ENCODE assay signal across 1 cellular context in genomic region chr12:64403708-64404469, GRCh38.
TF ChIP-seq lines count a peak whose summit lies in the region.

XPOT (plus strand) TSS chr12:64404392; CDS start chr12:64410036, 5,644 bp downstream.

TF ChIP-seq in K562, 482 proteins besides CTCF, POLR2A, EP300 and RAD21 (continued from another document and continues in another):
- no peak for TF ChIP-seq GTF2F1 (IDR thresholded peaks at IDR 0.05; ENCODE audit: low read depth, low read length)
- TF ChIP-seq ZBTB26 (CRISPR knock-in tag; IDR thresholded peaks at IDR 0.05), result no peak
- no peak for TF ChIP-seq AFF4 (CRISPR knock-in tag; IDR thresholded peaks at IDR 0.05)
- TF ChIP-seq MED1 (CRISPR knock-in tag; IDR thresholded peaks at IDR 0.05; ENCODE audit: borderline replicate concordance), result no peak
- no peak for TF ChIP-seq CHD2 (IDR thresholded peaks at IDR 0.05; ENCODE audit: low read depth, low read length)
- TF ChIP-seq RFX5 (IDR thresholded peaks at IDR 0.05; ENCODE audit: low read depth, low read length), result no peak
- no peak for TF ChIP-seq ZBTB1 (CRISPR knock-in tag; IDR thresholded peaks at IDR 0.05; ENCODE audit: borderline replicate concordance, low read depth)
- TF ChIP-seq HDAC6 (IDR thresholded peaks at IDR 0.05; ENCODE audit: low read depth, low read length), result no peak
- no peak for TF ChIP-seq ZNF57 (CRISPR knock-in tag; IDR thresholded peaks at IDR 0.05)
- TF ChIP-seq SNIP1 (IDR thresholded peaks at IDR 0.05; ENCODE audit: low read depth), result no peak
- TF ChIP-seq HCFC1 (IDR thresholded peaks at IDR 0.05; ENCODE audit: low read depth, low read length), result peak; percentile 96
- TF ChIP-seq KDM5B (IDR thresholded peaks at IDR 0.05; ENCODE audit: insufficient replicate concordance, low read depth, low read length), result peak; percentile 81
- TF ChIP-seq KDM4B (IDR thresholded peaks at IDR 0.05; ENCODE audit: borderline replicate concordance in 2 of 2, low read depth in 1 of 2), result no peak
- TF ChIP-seq PYGO2 (tag; IDR thresholded peaks at IDR 0.05), result no peak
- TF ChIP-seq ZBTB43 (CRISPR knock-in tag; IDR thresholded peaks at IDR 0.05), result no peak
- TF ChIP-seq ZFPM2 (CRISPR knock-in tag; IDR thresholded peaks at IDR 0.05), result no peak
- TF ChIP-seq KLF13 (tag; IDR thresholded peaks at IDR 0.05; ENCODE audit: borderline replicate concordance, low read depth), result no peak
- no peak for TF ChIP-seq ZNF79 (CRISPR knock-in tag; IDR thresholded peaks at IDR 0.05; ENCODE audit: low read depth)
- no peak for TF ChIP-seq ZEB2 (IDR thresholded peaks at IDR 0.05)
- no peak for TF ChIP-seq ZNF507 (tag; conservative IDR thresholded peaks at IDR 0.05)
- no peak for TF ChIP-seq ZNF75A (CRISPR knock-in tag; IDR thresholded peaks at IDR 0.05)
- TF ChIP-seq NFIC (IDR thresholded peaks at IDR 0.05), result no peak
- TF ChIP-seq HIVEP1 (CRISPR knock-in tag; IDR thresholded peaks at IDR 0.05), result no peak
- TF ChIP-seq ZBTB40 (IDR thresholded peaks at IDR 0.05), result peak; percentile 89
- TF ChIP-seq ZBTB40 (CRISPR knock-in tag; IDR thresholded peaks at IDR 0.05), result no peak
- TF ChIP-seq ZSCAN29 (IDR thresholded peaks at IDR 0.05), result no peak
- TF ChIP-seq RBM25 (IDR thresholded peaks at IDR 0.05; ENCODE audit: low read depth, low read length, severe bottlenecking), result no peak
- TF ChIP-seq LEF1 (IDR thresholded peaks at IDR 0.05), result no peak
- no peak for TF ChIP-seq HNRNPH1 (optimal IDR thresholded peaks at IDR 0.05; ENCODE audit: low read depth, low read length)
- TF ChIP-seq THRAP3 (IDR thresholded peaks at IDR 0.05; ENCODE audit: borderline replicate concordance), result no peak
- no peak for TF ChIP-seq ESRRB (CRISPR knock-in tag; IDR thresholded peaks at IDR 0.05; ENCODE audit: borderline replicate concordance)
- no peak for TF ChIP-seq BCL6 (CRISPR knock-in tag; IDR thresholded peaks at IDR 0.05)
- TF ChIP-seq U2AF1 (optimal IDR thresholded peaks at IDR 0.05; ENCODE audit: low read depth, low read length), result no peak
- no peak for TF ChIP-seq YBX1 (IDR thresholded peaks at IDR 0.05)
- no peak for TF ChIP-seq KAT2B (IDR thresholded peaks at IDR 0.05; ENCODE audit: low read depth, low read length)
- TF ChIP-seq ETV6 (IDR thresholded peaks at IDR 0.05; ENCODE audit: borderline replicate concordance in 1 of 2, low read depth in 2 of 2, low read length in 1 of 2), result no peak
- TF ChIP-seq ETV6 (CRISPR knock-in tag; IDR thresholded peaks at IDR 0.05; ENCODE audit: borderline replicate concordance), result no peak
- no peak for TF ChIP-seq C11orf30 (IDR thresholded peaks at IDR 0.05; ENCODE audit: low read depth)
- TF ChIP-seq ZNF584 (CRISPR knock-in tag; IDR thresholded peaks at IDR 0.05; ENCODE audit: low read depth), result no peak
- TF ChIP-seq ZNF589 (CRISPR knock-in tag; IDR thresholded peaks at IDR 0.05; ENCODE audit: low read depth), result peak; percentile 15; the same call in 1 of the 2 replicates
- TF ChIP-seq NCOA2 (IDR thresholded peaks at IDR 0.05; ENCODE audit: partially characterized antibody in 2 of 2), result no peak
- no peak for TF ChIP-seq ATF4 (CRISPR knock-in tag; IDR thresholded peaks at IDR 0.05)
- TF ChIP-seq ZNF586 (CRISPR knock-in tag; conservative IDR thresholded peaks at IDR 0.05), result no peak
- TF ChIP-seq SMAD2 (IDR thresholded peaks at IDR 0.05; ENCODE audit: low read depth, low read length), result no peak
- TF ChIP-seq FOS (IDR thresholded peaks at IDR 0.05; ENCODE audit: extremely low read depth, insufficient read length), result no peak
- no peak for TF ChIP-seq ZKSCAN3 (CRISPR knock-in tag; IDR thresholded peaks at IDR 0.05)
- no peak for TF ChIP-seq NFYB (IDR thresholded peaks at IDR 0.05; ENCODE audit: extremely low read depth, insufficient read length)
- peak; percentile 78 for TF ChIP-seq CCNT2 (IDR thresholded peaks at IDR 0.05; ENCODE audit: borderline replicate concordance, extremely low read depth, insufficient read length, low read depth, low read length)
- no peak for TF ChIP-seq ZNF76 (CRISPR knock-in tag; IDR thresholded peaks at IDR 0.05; ENCODE audit: borderline replicate concordance)
- peak; percentile 95 for TF ChIP-seq SMAD4 (CRISPR knock-in tag; conservative IDR thresholded peaks at IDR 0.05)
- peak; percentile 23 for TF ChIP-seq E2F8 (IDR thresholded peaks at IDR 0.05; ENCODE audit: low read depth, partially characterized antibody)
- TF ChIP-seq HEY1 (CRISPR knock-in tag; IDR thresholded peaks at IDR 0.05; ENCODE audit: borderline replicate concordance), result no peak
- no peak for TF ChIP-seq BRD4 (IDR thresholded peaks at IDR 0.05)
- TF ChIP-seq GTF2A2 (tag; IDR thresholded peaks at IDR 0.05), result no peak
- no peak for TF ChIP-seq SMARCA5 (IDR thresholded peaks at IDR 0.05)
- TF ChIP-seq POLR3A (IDR thresholded peaks at IDR 0.05; ENCODE audit: borderline replicate concordance, extremely low read depth, insufficient read depth, insufficient read length), result no peak
- no peak for TF ChIP-seq ZNF354B (CRISPR knock-in tag; IDR thresholded peaks at IDR 0.05)
- TF ChIP-seq ZBTB7A (IDR thresholded peaks at IDR 0.05; ENCODE audit: borderline replicate concordance, control insufficient read depth, low read depth, low read length), result no peak
